1 cellular context compared by ENCODE assay signal in genomic region chr6:70884074-70884983, GRCh38.
A peak's percentile ranks its signal among the peaks of the same experiment; 100 is the strongest.
TF ChIP-seq lines count a peak whose summit lies in the region.

No MANE protein-coding gene starts in this region.

TF ChIP-seq in HepG2, 621 proteins besides CTCF, POLR2A, EP300 and RAD21 (continued from another document):
- TF ChIP-seq ZXDC (CRISPR knock-in tag; IDR thresholded peaks at IDR 0.05) (no peak), ZSCAN22 (CRISPR knock-in tag; IDR thresholded peaks at IDR 0.05) (no peak), ZNF260 (CRISPR knock-in tag; IDR thresholded peaks at IDR 0.05; ENCODE audit: borderline replicate concordance, low read depth) (no peak), ATAD3A (CRISPR knock-in tag; IDR thresholded peaks at IDR 0.05) (no peak), CERS6 (CRISPR knock-in tag; IDR thresholded peaks at IDR 0.05) (no peak), ZNF720 (CRISPR knock-in tag; IDR thresholded peaks at IDR 0.05) (no peak), YY1 (IDR thresholded peaks at IDR 0.05; ENCODE audit: insufficient read depth, insufficient replicate concordance, low read depth, low read length) (peak; percentile 41), HNF4G (IDR thresholded peaks at IDR 0.05; ENCODE audit: borderline replicate concordance, low read depth, low read length) (no peak), HNF4G (CRISPR knock-in tag; IDR thresholded peaks at IDR 0.05; ENCODE audit: borderline replicate concordance, low read depth) (no peak), ATM (IDR thresholded peaks at IDR 0.05; ENCODE audit: borderline replicate concordance) (no peak), MAFG (CRISPR knock-in tag; IDR thresholded peaks at IDR 0.05) (no peak), ZNF501 (CRISPR knock-in tag; IDR thresholded peaks at IDR 0.05) (peak; percentile 56), SSRP1 (CRISPR knock-in tag; IDR thresholded peaks at IDR 0.05) (no peak), HNF4A (CRISPR knock-in tag; IDR thresholded peaks at IDR 0.05) (no peak), XRCC5 (optimal IDR thresholded peaks at IDR 0.05; ENCODE audit: low read length) (peak; percentile 81), PREB (CRISPR knock-in tag; IDR thresholded peaks at IDR 0.05) (no peak), CBX5 (CRISPR knock-in tag; IDR thresholded peaks at IDR 0.05; ENCODE audit: borderline replicate concordance) (no peak), ZNF543 (CRISPR knock-in tag; IDR thresholded peaks at IDR 0.05) (no peak), DR1 (CRISPR knock-in tag; IDR thresholded peaks at IDR 0.05) (no peak), ZNF672 (CRISPR knock-in tag; IDR thresholded peaks at IDR 0.05) (no peak), AKAP8 (CRISPR knock-in tag; IDR thresholded peaks at IDR 0.05) (no peak), ERF (CRISPR knock-in tag; IDR thresholded peaks at IDR 0.05) (no peak), ZNF24 (IDR thresholded peaks at IDR 0.05) (no peak), MTA3 (CRISPR knock-in tag; IDR thresholded peaks at IDR 0.05) (no peak), ARID3A (IDR thresholded peaks at IDR 0.05; ENCODE audit: low read depth, low read length) (peak; percentile 62; the same call in 1 of the 2 replicates), CHD2 (IDR thresholded peaks at IDR 0.05; ENCODE audit: low read depth, low read length) (no peak), BRD4 (CRISPR knock-in tag; IDR thresholded peaks at IDR 0.05) (no peak), RXRB (CRISPR knock-in tag; IDR thresholded peaks at IDR 0.05; ENCODE audit: borderline replicate concordance) (peak; percentile 60; the same call in 1 of the 2 replicates), TMF1 (CRISPR knock-in tag; IDR thresholded peaks at IDR 0.05; ENCODE audit: low read depth) (no peak), ZBTB33 (CRISPR knock-in tag; IDR thresholded peaks at IDR 0.05) (no peak), KDM5A (IDR thresholded peaks at IDR 0.05; ENCODE audit: borderline replicate concordance, low read length) (no peak), PLRG1 (conservative IDR thresholded peaks at IDR 0.05) (no peak), TOPORS (CRISPR knock-in tag; IDR thresholded peaks at IDR 0.05) (no peak), ZNF563 (CRISPR knock-in tag; IDR thresholded peaks at IDR 0.05) (no peak), ZNF577 (CRISPR knock-in tag; IDR thresholded peaks at IDR 0.05; ENCODE audit: borderline replicate concordance, low read depth) (no peak), ZFP36 (IDR thresholded peaks at IDR 0.05; ENCODE audit: borderline replicate concordance, low read depth, low read length, partially characterized antibody) (no peak), KLF6 (CRISPR knock-in tag; IDR thresholded peaks at IDR 0.05) (no peak), ZNF768 (CRISPR knock-in tag; IDR thresholded peaks at IDR 0.05) (0 out of 2 replicates have a peak, but pooled peaks have one; percentile 30), SALL1 (CRISPR knock-in tag; IDR thresholded peaks at IDR 0.05) (peak; percentile 35; the same call in 1 of the 2 replicates), ZSCAN25 (CRISPR knock-in tag; IDR thresholded peaks at IDR 0.05) (no peak), HNRNPUL1 (IDR thresholded peaks at IDR 0.05; ENCODE audit: low read depth, low read length) (no peak)
- TF ChIP-seq, protein P1, sequence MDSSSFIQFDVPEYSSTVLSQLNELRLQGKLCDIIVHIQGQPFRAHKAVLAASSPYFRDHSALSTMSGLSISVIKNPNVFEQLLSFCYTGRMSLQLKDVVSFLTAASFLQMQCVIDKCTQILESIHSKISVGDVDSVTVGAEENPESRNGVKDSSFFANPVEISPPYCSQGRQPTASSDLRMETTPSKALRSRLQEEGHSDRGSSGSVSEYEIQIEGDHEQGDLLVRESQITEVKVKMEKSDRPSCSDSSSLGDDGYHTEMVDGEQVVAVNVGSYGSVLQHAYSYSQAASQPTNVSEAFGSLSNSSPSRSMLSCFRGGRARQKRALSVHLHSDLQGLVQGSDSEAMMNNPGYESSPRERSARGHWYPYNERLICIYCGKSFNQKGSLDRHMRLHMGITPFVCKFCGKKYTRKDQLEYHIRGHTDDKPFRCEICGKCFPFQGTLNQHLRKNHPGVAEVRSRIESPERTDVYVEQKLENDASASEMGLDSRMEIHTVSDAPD (CRISPR knock-in tag; IDR thresholded peaks at IDR 0.05) = no peak
- TF ChIP-seq, protein P2, sequence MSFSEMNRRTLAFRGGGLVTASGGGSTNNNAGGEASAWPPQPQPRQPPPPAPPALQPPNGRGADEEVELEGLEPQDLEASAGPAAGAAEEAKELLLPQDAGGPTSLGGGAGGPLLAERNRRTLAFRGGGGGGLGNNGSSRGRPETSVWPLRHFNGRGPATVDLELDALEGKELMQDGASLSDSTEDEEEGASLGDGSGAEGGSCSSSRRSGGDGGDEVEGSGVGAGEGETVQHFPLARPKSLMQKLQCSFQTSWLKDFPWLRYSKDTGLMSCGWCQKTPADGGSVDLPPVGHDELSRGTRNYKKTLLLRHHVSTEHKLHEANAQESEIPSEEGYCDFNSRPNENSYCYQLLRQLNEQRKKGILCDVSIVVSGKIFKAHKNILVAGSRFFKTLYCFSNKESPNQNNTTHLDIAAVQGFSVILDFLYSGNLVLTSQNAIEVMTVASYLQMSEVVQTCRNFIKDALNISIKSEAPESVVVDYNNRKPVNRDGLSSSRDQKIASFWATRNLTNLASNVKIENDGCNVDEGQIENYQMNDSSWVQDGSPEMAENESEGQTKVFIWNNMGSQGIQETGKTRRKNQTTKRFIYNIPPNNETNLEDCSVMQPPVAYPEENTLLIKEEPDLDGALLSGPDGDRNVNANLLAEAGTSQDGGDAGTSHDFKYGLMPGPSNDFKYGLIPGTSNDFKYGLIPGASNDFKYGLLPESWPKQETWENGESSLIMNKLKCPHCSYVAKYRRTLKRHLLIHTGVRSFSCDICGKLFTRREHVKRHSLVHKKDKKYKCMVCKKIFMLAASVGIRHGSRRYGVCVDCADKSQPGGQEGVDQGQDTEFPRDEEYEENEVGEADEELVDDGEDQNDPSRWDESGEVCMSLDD (CRISPR knock-in tag; IDR thresholded peaks at IDR 0.05; ENCODE audit: borderline replicate concordance) = no peak
- TF ChIP-seq, protein P3, sequence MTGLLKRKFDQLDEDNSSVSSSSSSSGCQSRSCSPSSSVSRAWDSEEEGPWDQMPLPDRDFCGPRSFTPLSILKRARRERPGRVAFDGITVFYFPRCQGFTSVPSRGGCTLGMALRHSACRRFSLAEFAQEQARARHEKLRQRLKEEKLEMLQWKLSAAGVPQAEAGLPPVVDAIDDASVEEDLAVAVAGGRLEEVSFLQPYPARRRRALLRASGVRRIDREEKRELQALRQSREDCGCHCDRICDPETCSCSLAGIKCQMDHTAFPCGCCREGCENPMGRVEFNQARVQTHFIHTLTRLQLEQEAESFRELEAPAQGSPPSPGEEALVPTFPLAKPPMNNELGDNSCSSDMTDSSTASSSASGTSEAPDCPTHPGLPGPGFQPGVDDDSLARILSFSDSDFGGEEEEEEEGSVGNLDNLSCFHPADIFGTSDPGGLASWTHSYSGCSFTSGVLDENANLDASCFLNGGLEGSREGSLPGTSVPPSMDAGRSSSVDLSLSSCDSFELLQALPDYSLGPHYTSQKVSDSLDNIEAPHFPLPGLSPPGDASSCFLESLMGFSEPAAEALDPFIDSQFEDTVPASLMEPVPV (CRISPR knock-in tag; IDR thresholded peaks at IDR 0.05) = no peak
- TF ChIP-seq, protein P4, sequence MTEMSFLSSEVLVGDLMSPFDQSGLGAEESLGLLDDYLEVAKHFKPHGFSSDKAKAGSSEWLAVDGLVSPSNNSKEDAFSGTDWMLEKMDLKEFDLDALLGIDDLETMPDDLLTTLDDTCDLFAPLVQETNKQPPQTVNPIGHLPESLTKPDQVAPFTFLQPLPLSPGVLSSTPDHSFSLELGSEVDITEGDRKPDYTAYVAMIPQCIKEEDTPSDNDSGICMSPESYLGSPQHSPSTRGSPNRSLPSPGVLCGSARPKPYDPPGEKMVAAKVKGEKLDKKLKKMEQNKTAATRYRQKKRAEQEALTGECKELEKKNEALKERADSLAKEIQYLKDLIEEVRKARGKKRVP (CRISPR knock-in tag; IDR thresholded peaks at IDR 0.05) = no peak
TF ChIP-seq in HepG2: peak in this region for 27.
